In the genomic region with DNA sequence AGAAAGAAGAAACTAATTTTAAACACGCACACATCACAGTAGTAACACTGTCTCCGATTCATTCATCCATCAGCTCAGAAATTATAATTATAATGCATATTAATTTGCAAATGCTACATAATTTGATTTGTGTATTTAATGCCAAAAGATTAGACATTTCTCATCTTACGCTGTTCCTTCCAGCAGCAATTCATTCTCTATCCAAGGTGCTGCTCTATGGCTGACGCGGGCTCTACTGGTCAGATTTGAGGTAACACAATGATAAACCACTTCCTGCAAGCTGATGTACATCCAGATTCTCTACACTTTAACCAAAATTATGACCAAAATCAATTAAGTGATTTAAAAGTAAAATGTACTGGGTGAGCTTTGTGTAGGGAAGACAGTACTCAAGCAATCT, we compare ENCODE assay signal across 21 cellular contexts.
DNase-seq lines count a peak whose midpoint lies in the region; ATAC-seq, FAIRE-seq and TF ChIP-seq lines count a peak whose summit lies in the region.
"Had no signal": no experiment of that assay in that cellular context is flagged by ENCODE, and none has a peak within 500 bp of the region (broad histone marks: within the 10 kb centered on the region; RNA-seq: fewer than 3 reads in every experiment).

No MANE protein-coding gene starts in this region.

- no peak overlapping the region for H3K27ac ChIP-seq in astrocyte (ENCODE audit: low read depth, low read length)
- H3K27ac ChIP-seq: Peyer's patch had no signal

- H3K9ac ChIP-seq in astrocyte (ENCODE audit: low read length) = no peak overlapping the region

- H3K79me2 ChIP-seq in astrocyte (ENCODE audit: insufficient read depth, low read length) = no peaks in the 10 kb centered on the region

- H3K4me1 Mint-ChIP-seq in astrocyte (ENCODE audit: low read depth, unreplicated experiment) (peaks cover 32% of the 10 kb centered on the region), nephron progenitor cell (peaks cover 64% of the 10 kb centered on the region)
- H3K4me1 Mint-ChIP-seq in activated T-cell treated with anti-CD3 and anti-CD28 coated beads, Interleukin-2, amount 50 U/mL, for 24 hours (ENCODE audit: low read depth) = peaks cover 4% of the 10 kb centered on the region

- no peak overlapping the region for H3K4me3 ChIP-seq in astrocyte (ENCODE audit: insufficient read depth, low read depth, low read length)
- H3K4me3 ChIP-seq: K562, Peyer's patch had no signal

- ATAC-seq in HG02973 (IDR thresholded peaks at IDR 0.05; ENCODE audit: unreplicated experiment) = no peak
- ATAC-seq: CD8-positive, alpha-beta T cell; K562; Right ventricle myocardium inferior had no signal

- no peaks in the 10 kb centered on the region for H3K9me3 ChIP-seq in astrocyte (ENCODE audit: insufficient read depth, low read depth, low read length)
- H3K9me3 ChIP-seq: Peyer's patch had no signal

- peak; percentile 29 for DNase-seq in G401 (ENCODE audit: low spot score)
- DNase-seq in M059J (ENCODE audit: low read depth) = peak; percentile 37
- DNase-seq in astrocyte (ENCODE audit: low read depth) = peak; percentile 33
- DNase-seq in nephron progenitor cell = no peak
- no peak for DNase-seq in activated T-cell treated with anti-CD3 and anti-CD28 coated beads, Interleukin-2, amount 50 U/mL, for 24 hours
- no peak for DNase-seq in EL
- DNase-seq: ACHN; Calu3; CD8-positive, alpha-beta T cell; DMS153; GDM1; NCI-H1436 treated with DMSO at 0.1 percent for 48 hours; NCI-H1930; NCI-H226; NCI-H510A treated with DMSO at 0.1 percent for 48 hours; NCI-H748 treated with DMSO at 0.1 percent for 48 hours; Peyer's patch had no signal

- no peak for FAIRE-seq in astrocyte (lab: Jason Lieb, UNC)
- FAIRE-seq: H54 had no signal

- H2AFZ ChIP-seq in astrocyte (ENCODE audit: low read depth, low read length) = no peak overlapping the region

- peaks cover 42% of the 10 kb centered on the region for H3K4me1 ChIP-seq in astrocyte (ENCODE audit: insufficient read depth, low read length)
- H3K4me1 ChIP-seq: Peyer's patch had no signal

- H3K36me3 Mint-ChIP-seq in astrocyte (ENCODE audit: low read depth, unreplicated experiment) (no peaks in the 10 kb centered on the region), nephron progenitor cell (ENCODE audit: low read depth) (no peaks in the 10 kb centered on the region)
- no peaks in the 10 kb centered on the region for H3K36me3 Mint-ChIP-seq in activated T-cell treated with anti-CD3 and anti-CD28 coated beads, Interleukin-2, amount 50 U/mL, for 24 hours (ENCODE audit: low read depth)
- H3K36me3 Mint-ChIP-seq: CD8-positive, alpha-beta T cell had no signal

- no peak overlapping the region for H3K4me2 ChIP-seq in astrocyte (ENCODE audit: low read length)

- no peaks in the 10 kb centered on the region for H3K27me3 ChIP-seq in astrocyte (ENCODE audit: insufficient read depth, low read length)
- H3K27me3 ChIP-seq: Peyer's patch had no signal

- TF ChIP-seq CTCF in astrocyte (IDR thresholded peaks at IDR 0.05; ENCODE audit: insufficient read depth, low read depth, low read length) (no peak), nephron progenitor cell (IDR thresholded peaks at IDR 0.05) (no peak)

- H3K4me3 Mint-ChIP-seq in astrocyte (ENCODE audit: unreplicated experiment) (no peak overlapping the region), nephron progenitor cell (peak overlapping the region; percentile 31)
- H3K4me3 Mint-ChIP-seq in activated T-cell treated with anti-CD3 and anti-CD28 coated beads, Interleukin-2, amount 50 U/mL, for 24 hours = no peak overlapping the region
- H3K4me3 Mint-ChIP-seq: CD8-positive, alpha-beta T cell had no signal

- H3K27me3 Mint-ChIP-seq in astrocyte (ENCODE audit: low read depth, unreplicated experiment) (no peaks in the 10 kb centered on the region), nephron progenitor cell (ENCODE audit: low read depth, poor library complexity) (peaks cover 13% of the 10 kb centered on the region)
- H3K27me3 Mint-ChIP-seq in activated T-cell treated with anti-CD3 and anti-CD28 coated beads, Interleukin-2, amount 50 U/mL, for 24 hours = peaks cover 22% of the 10 kb centered on the region

- H3K9me3 Mint-ChIP-seq in astrocyte (ENCODE audit: unreplicated experiment) (peaks cover 1% of the 10 kb centered on the region), nephron progenitor cell (peaks cover 4% of the 10 kb centered on the region)
- no peaks in the 10 kb centered on the region for H3K9me3 Mint-ChIP-seq in activated T-cell treated with anti-CD3 and anti-CD28 coated beads, Interleukin-2, amount 50 U/mL, for 24 hours
- H3K9me3 Mint-ChIP-seq: CD8-positive, alpha-beta T cell had no signal

- no peaks in the 10 kb centered on the region for H4K20me1 ChIP-seq in astrocyte (ENCODE audit: insufficient read depth, low read length)

- H3K36me3 ChIP-seq in astrocyte (ENCODE audit: insufficient read depth, low read length) = no peaks in the 10 kb centered on the region
- H3K36me3 ChIP-seq: Peyer's patch had no signal

- in situ Hi-C loops in G401 (cut with HindIII; ENCODE audit: low sequenced_read_pairs) = no loop called here

- H3K27ac Mint-ChIP-seq in astrocyte (ENCODE audit: unreplicated experiment) = no peak overlapping the region
- peak overlapping the region; percentile 84 for H3K27ac Mint-ChIP-seq in nephron progenitor cell
- H3K27ac Mint-ChIP-seq in activated T-cell treated with anti-CD3 and anti-CD28 coated beads, Interleukin-2, amount 50 U/mL, for 24 hours = no peak overlapping the region
- H3K27ac Mint-ChIP-seq: CD8-positive, alpha-beta T cell had no signal

Comparison
In these comparisons a context has a peak if more than half of its experiments do, and no peak if none do; other contexts are left out.
1. DNase-seq: peak in G401 (single experiment), M059J (single experiment) and astrocyte (single experiment); none in nephron progenitor cell (single experiment), activated T-cell treated with anti-CD3 and anti-CD28 coated beads, Interleukin-2, amount 50 U/mL, for 24 hours (single experiment) and EL (single experiment).